In the genomic region with DNA sequence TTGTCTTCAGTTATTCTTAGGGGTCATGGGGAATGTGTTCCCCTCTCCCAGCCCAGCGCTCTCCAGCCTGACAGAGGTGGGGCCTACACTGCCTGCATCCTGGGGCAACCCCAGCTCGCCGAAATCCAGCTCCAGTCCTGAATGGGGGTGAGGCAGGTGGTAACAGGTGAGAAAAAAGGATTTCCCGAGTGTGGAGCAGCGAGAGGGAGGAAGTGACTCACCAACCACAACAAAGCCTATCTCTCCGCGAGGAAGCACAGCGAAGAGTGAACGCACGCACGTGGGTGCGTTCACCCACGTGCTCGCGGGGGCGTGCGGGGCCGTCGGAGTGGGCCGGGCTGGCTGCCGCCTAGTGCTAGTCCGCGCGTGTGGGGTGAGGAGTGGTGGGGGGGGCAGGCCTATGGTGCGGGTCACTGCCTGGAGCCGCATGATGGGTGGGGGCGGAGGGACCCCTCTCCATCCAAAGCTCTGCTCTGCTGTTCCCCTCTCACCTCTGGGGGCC, we compare ENCODE assay signal across 8 cellular contexts. TPM values are rescaled to one million over a fixed set of nuclear protein-coding genes. Genes with fewer than 3 reads are reported as not detected.
DNase-seq lines count a peak whose midpoint lies in the region; ATAC-seq, FAIRE-seq and TF ChIP-seq lines count a peak whose summit lies in the region.

No MANE protein-coding gene starts in this region.

- CTCF ChIA-PET in CD4-positive, alpha-beta T cell (lab: Charles Lee), result no interaction called here

- H3K27me3 ChIP-seq in CD4-positive, alpha-beta T cell (ENCODE audit: control insufficient read depth, insufficient read depth, low read length), result no peaks in the 10 kb centered on the region
- no peaks in the 10 kb centered on the region for H3K27me3 ChIP-seq in psoas muscle (ENCODE audit: insufficient read depth in 3 of 3, low read length in 2 of 3)

- H3K4me3 Mint-ChIP-seq in CD4-positive, alpha-beta T cell, result peak overlapping the region; percentile 84

- DNase-seq in CD4-positive, alpha-beta T cell, result peak; percentile 54 to 82 (median 68)
- DNase-seq in M059J (ENCODE audit: low read depth) (peak; percentile 54), fibroblast of the aortic adventitia (ENCODE audit: low read depth) (peak; percentile 15), psoas muscle (peak; percentile 44 to 63), urothelium cell line (ENCODE audit: low spot score) (peak; percentile 82), posterior vena cava (ENCODE audit: low spot score) (no peak)
- DNase-seq in activated T-cell treated with anti-CD3 and anti-CD28 coated beads, Interleukin-2, amount 50 U/mL, for 1 hour, result peak; percentile 75

- H3K27ac ChIP-seq in CD4-positive, alpha-beta T cell (ENCODE audit: low read depth, low read length), result no peak overlapping the region
- H3K27ac ChIP-seq in psoas muscle, result no peak overlapping the region

- H3K27ac Mint-ChIP-seq in CD4-positive, alpha-beta T cell, result peak overlapping the region; percentile 58

- H3K4me1 ChIP-seq in psoas muscle, result peaks cover 46% of the 10 kb centered on the region

- FAIRE-seq in urothelium cell line (lab: Jason Lieb, UNC), result peak; percentile 90

- H3K9me3 Mint-ChIP-seq in CD4-positive, alpha-beta T cell, result no peaks in the 10 kb centered on the region

- H3K36me3 ChIP-seq in psoas muscle (ENCODE audit: insufficient read depth in 1 of 2, low read depth in 1 of 2), result no peaks in the 10 kb centered on the region

- H3K4me1 Mint-ChIP-seq in CD4-positive, alpha-beta T cell (ENCODE audit: low read depth), result peaks cover 64% of the 10 kb centered on the region

- no peaks in the 10 kb centered on the region for H3K9me3 ChIP-seq in CD4-positive, alpha-beta T cell (ENCODE audit: control insufficient read depth, low read length)
- H3K9me3 ChIP-seq in psoas muscle, result no peaks in the 10 kb centered on the region

- no peak for TF ChIP-seq CTCF in CD4-positive, alpha-beta T cell (IDR thresholded peaks at IDR 0.05)
- TF ChIP-seq CTCF in fibroblast of the aortic adventitia (IDR thresholded peaks at IDR 0.05; ENCODE audit: insufficient read depth, low read length), result no peak
- TF ChIP-seq CTCF in psoas muscle (IDR thresholded peaks at IDR 0.05), result no peak

- POLR2A ChIA-PET in CD4-positive, alpha-beta T cell (lab: Charles Lee), result interaction anchor here (0.6 to 1.3 kb wide), 5 partner anchors 12 to 604 kb away, joined by 3 to 4 read pairs (median 4); no protein-coding TSS in a partner anchor

- no peaks in the 10 kb centered on the region for H3K36me3 Mint-ChIP-seq in CD4-positive, alpha-beta T cell (ENCODE audit: low read depth)

- peak; percentile 81 for ATAC-seq in CD4-positive, alpha-beta T cell (ENCODE audit: poor library complexity)
- ATAC-seq in psoas muscle (no peak), GM19463 (IDR thresholded peaks at IDR 0.05; ENCODE audit: unreplicated experiment) (no peak)

- H3K4me3 ChIP-seq in fibroblast of the aortic adventitia (ENCODE audit: low read depth, low read length) (no peak overlapping the region), psoas muscle (peak overlapping the region; percentile 72)

- intact Hi-C loops in CD4-positive, alpha-beta T cell (cut with DNase I, micrococcal nuclease), result loop anchor here in 1 of 2 experiments (2.0 to 5.0 kb wide), 3 partner anchors 73 to 340 kb away; a partner anchor contains a TSS
- intact Hi-C loops in psoas muscle (cut with DNase I) (loop anchor here in 1 of 2 donors (5.0 kb wide), 1 partner anchor 35 kb away; no protein-coding TSS in a partner anchor), posterior vena cava (cut with DNase I) (loop anchor here in 1 of 2 donors (10.0 kb wide), 1 partner anchor 277 kb away; no protein-coding TSS in a partner anchor)

- 33 to 44% (median 43%) methylated on average over 25 to 27 of the region's 27 CpGs for WGBS in psoas muscle, 3 donors

- H3K27me3 Mint-ChIP-seq in CD4-positive, alpha-beta T cell, result no peaks in the 10 kb centered on the region

RNA-seq across cellular contexts. Expression of a gene that starts 0.9 kb away (rescaled TPM):
- total RNA-seq in CD4-positive, alpha-beta T cell, result under 1 TPM; 0.36 to 0.44 TPM
- 0.20 TPM in 1 of 2 replicates, not detected in the other for total RNA-seq in M059J (2014; rRNA removed; shearing (Covaris generic))
- total RNA-seq in fibroblast of the aortic adventitia (ENCODE audit: low replicate concordance) (0.16 and 0.18 TPM in 2 replicates), psoas muscle (1 to 10 TPM; 2.8 to 4.0 (median 3.3) TPM), posterior vena cava (1 to 10 TPM; 6.7 to 7.4 TPM)
- 1 to 10 TPM; 1.0 to 2.5 (median 2.4) TPM for polyA plus RNA-seq in psoas muscle

RNA-seq across cellular contexts. Expression of a gene that starts 36.2 kb away (rescaled TPM):
- not detected for total RNA-seq in CD4-positive, alpha-beta T cell
- not detected in 2 replicates for total RNA-seq in M059J (2014; rRNA removed; shearing (Covaris generic))
- total RNA-seq in fibroblast of the aortic adventitia (ENCODE audit: low replicate concordance) (not detected in 2 replicates), psoas muscle (not detected), posterior vena cava (not detected)
- polyA plus RNA-seq in psoas muscle, result under 1 TPM in 2 of 3 donors, not detected in 1; 0.08 to 0.10 TPM
